ENCODE assay signal across 8 cellular contexts in the genomic region with DNA sequence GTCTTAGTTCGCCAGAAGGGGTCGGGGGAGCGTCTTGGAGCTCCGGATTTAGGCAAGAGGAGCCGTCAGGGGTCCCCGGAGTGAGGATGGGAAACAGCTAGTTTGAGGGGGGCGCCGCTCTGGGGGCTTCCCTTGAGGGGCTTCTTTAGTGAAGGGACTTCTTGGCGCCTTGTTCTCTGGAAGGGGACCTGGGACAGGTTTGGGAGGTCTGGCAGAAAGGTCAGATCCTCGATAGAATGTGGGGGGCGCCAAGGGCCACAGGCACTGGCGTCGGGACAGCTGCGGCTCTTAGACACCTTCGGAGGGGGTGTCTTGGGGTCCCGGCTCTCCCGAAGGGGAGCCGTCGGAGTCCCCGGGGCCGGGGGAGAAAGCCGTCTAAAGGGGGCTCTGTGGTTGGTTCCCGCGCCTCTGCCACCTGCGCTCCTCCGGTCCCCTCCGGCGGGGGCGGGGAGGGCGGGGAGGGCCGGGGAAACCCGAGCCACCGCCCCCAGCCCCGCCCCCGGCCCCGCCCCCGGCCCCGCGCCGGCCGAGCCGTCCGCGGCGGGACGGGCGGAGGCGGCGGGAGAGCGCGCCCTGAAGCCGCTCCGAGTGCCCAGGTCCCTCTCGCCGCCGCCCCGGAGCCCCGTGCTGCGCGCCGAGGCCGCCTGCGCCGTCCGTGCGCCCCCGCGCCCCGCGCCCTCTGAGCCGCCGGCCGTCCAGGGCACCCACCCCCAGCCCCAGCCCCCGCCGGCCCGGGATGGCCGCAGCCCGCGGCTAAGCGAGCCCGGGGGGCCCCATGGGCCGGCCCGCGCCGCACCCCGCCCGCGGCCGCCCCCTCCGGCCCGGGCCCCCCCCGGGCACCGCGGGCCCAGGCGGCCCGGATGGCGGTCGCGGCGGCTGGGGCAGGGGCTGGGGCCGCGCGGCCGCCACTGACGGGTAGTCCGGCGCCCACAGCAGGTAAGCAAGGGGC. TPM values are rescaled to one million over a fixed set of nuclear protein-coding genes. Genes with fewer than 3 reads are reported as not detected.
DNase-seq lines count a peak whose midpoint lies in the region; ATAC-seq, FAIRE-seq and TF ChIP-seq lines count a peak whose summit lies in the region.

A gene with protein sequence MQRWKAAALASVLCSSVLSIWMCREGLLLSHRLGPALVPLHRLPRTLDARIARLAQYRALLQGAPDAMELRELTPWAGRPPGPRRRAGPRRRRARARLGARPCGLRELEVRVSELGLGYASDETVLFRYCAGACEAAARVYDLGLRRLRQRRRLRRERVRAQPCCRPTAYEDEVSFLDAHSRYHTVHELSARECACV (plus strand): TSS at position 552 of the 949 bp plus-strand sequence. CDS start 19,099 bp downstream, outside the sequence.

- H3K27ac ChIP-seq in PC-3 (ENCODE audit: low read length) (no peak within 1 kb of the TSS), iPS-20b (ENCODE audit: low read length) (no peak within 1 kb of the TSS)

- no peaks in the 10 kb centered on the region for H4K20me1 ChIP-seq in PC-3 (ENCODE audit: low read length)

- H3K27ac Mint-ChIP-seq in activated naive CD4-positive, alpha-beta T cell treated with anti-CD3 and anti-CD28 coated beads, Interleukin-2, amount 50 U/mL, for 72 hours = peak within 1 kb of the TSS; percentile 40 to 74
- peak within 1 kb of the TSS; percentile 88 for H3K27ac Mint-ChIP-seq in stimulated activated effector memory CD8-positive, alpha-beta T cell treated with anti-CD3 and anti-CD28 coated beads, Interleukin-12 subunit alpha, Interleukin-12 subunit beta, amount 100 ng/mL, for 72 hours

- H3K27me3 ChIP-seq in PC-3 (ENCODE audit: low read length) (no peaks in the 10 kb centered on the region), iPS-20b (ENCODE audit: insufficient read depth, low read length) (peaks cover 34% of the 10 kb centered on the region)

- intact Hi-C loops in PC-3 (cut with micrococcal nuclease) = loop anchor here (2.0 to 5.0 kb wide), 2 partner anchors 88 to 218 kb away; no protein-coding TSS in a partner anchor

- TF ChIP-seq CTCF in PC-3 (conservative IDR thresholded peaks at IDR 0.05; ENCODE audit: low read depth, low read length) = no peak

- H3K4me1 ChIP-seq in PC-3 (ENCODE audit: insufficient read depth, low read length) (peaks cover 12% of the 10 kb centered on the region), iPS-20b (ENCODE audit: insufficient read depth, low read length) (no peaks in the 10 kb centered on the region; the same call in 1 of the 2 replicates)

- no peaks in the 10 kb centered on the region for H3K9me2 ChIP-seq in PC-3 (replicated peaks; ENCODE audit: low read length)

- DNase-seq in GM19239 (ENCODE audit: insufficient read length, low spot score) = peak; percentile 86
- DNase-seq in PC-3 = peak; percentile 57
- DNase-seq in activated naive CD4-positive, alpha-beta T cell treated with anti-CD3 and anti-CD28 coated beads, Interleukin-2, amount 50 U/mL, for 72 hours (ENCODE audit: low spot score in 2 of 2) = peak in 1 of 2 donors; percentile 47
- peak in 1 of 2 donors; percentile 68 for DNase-seq in stimulated activated effector memory CD8-positive, alpha-beta T cell treated with anti-CD3 and anti-CD28 coated beads, Interleukin-12 subunit alpha, Interleukin-12 subunit beta, amount 100 ng/mL, for 72 hours (ENCODE audit: low spot score in 2 of 2)
- no peak for DNase-seq in C1 segment of cervical spinal cord (lab: John Stamatoyannopoulos, UW)
- no peak for DNase-seq in amygdala (lab: John Stamatoyannopoulos, UW)

- H3K4me2 ChIP-seq in PC-3 (ENCODE audit: low read length) = peak within 1 kb of the TSS; percentile 85

- H3K4me1 Mint-ChIP-seq in stimulated activated effector memory CD8-positive, alpha-beta T cell treated with anti-CD3 and anti-CD28 coated beads, Interleukin-12 subunit alpha, Interleukin-12 subunit beta, amount 100 ng/mL, for 72 hours = peaks cover 29% of the 10 kb centered on the region

- H3K79me2 ChIP-seq in PC-3 (ENCODE audit: low read length) = no peaks in the 10 kb centered on the region

- H3K9me3 ChIP-seq in PC-3 (ENCODE audit: low read length) = no peaks in the 10 kb centered on the region
- H3K9me3 ChIP-seq in iPS-20b (ENCODE audit: insufficient read depth, low read depth, low read length) = no peaks in the 10 kb centered on the region

- H3K4me3 Mint-ChIP-seq in stimulated activated effector memory CD8-positive, alpha-beta T cell treated with anti-CD3 and anti-CD28 coated beads, Interleukin-12 subunit alpha, Interleukin-12 subunit beta, amount 100 ng/mL, for 72 hours = peak within 1 kb of the TSS; percentile 82

- FAIRE-seq in GM19239 (lab: Jason Lieb, UNC) = no peak

- H3K4me3 ChIP-seq in PC-3 (ENCODE audit: low read length) (peak within 1 kb of the TSS; percentile 58), iPS-20b (ENCODE audit: low read length) (peak within 1 kb of the TSS; percentile 58; the same call in 1 of the 2 replicates)

- peak; percentile 26 for ATAC-seq in PC-3
- peak; percentile 24 to 43 for ATAC-seq in activated naive CD4-positive, alpha-beta T cell treated with anti-CD3 and anti-CD28 coated beads, Interleukin-2, amount 50 U/mL, for 72 hours
- peak; percentile 4 for ATAC-seq in stimulated activated effector memory CD8-positive, alpha-beta T cell treated with anti-CD3 and anti-CD28 coated beads, Interleukin-12 subunit alpha, Interleukin-12 subunit beta, amount 100 ng/mL, for 72 hours
- ATAC-seq in HG03095 (IDR thresholded peaks at IDR 0.05; ENCODE audit: unreplicated experiment) = no peak

- H3F3A ChIP-seq in PC-3 (ENCODE audit: low read length, unreplicated experiment) = no peaks in the 10 kb centered on the region

- POLR2A ChIA-PET in PC-3 (lab: Charles Lee; ENCODE audit: unreplicated experiment) = interaction anchor here (0.6 kb wide), 2 partner anchors 19 to 293 kb away, joined by 3 read pairs; no protein-coding TSS in a partner anchor

- no TSS peak for BruUV-seq in PC-3 (replicated peaks; lab: Mats Ljungman, UMichigan)

- peak within 1 kb of the TSS; percentile 90 for H2AFZ ChIP-seq in PC-3 (ENCODE audit: low read length)

- H3K36me3 ChIP-seq in PC-3 (ENCODE audit: low read depth, low read length) = no peaks in the 10 kb centered on the region
- H3K36me3 ChIP-seq in iPS-20b (ENCODE audit: insufficient read depth, low read depth, low read length) = no peaks in the 10 kb centered on the region

- H3K9ac ChIP-seq in PC-3 (ENCODE audit: low read length) (0 out of 2 replicates have a peak within 1 kb of the TSS, but pooled peaks have one; percentile 44), iPS-20b (ENCODE audit: low read depth, low read length) (no peak within 1 kb of the TSS)

- no peaks in the 10 kb centered on the region for H3K36me3 Mint-ChIP-seq in activated naive CD4-positive, alpha-beta T cell treated with anti-CD3 and anti-CD28 coated beads, Interleukin-2, amount 50 U/mL, for 72 hours
- no peaks in the 10 kb centered on the region for H3K36me3 Mint-ChIP-seq in stimulated activated effector memory CD8-positive, alpha-beta T cell treated with anti-CD3 and anti-CD28 coated beads, Interleukin-12 subunit alpha, Interleukin-12 subunit beta, amount 100 ng/mL, for 72 hours

- CTCF ChIA-PET in PC-3 (lab: Charles Lee) = interaction anchor here (0.5 to 1.7 kb wide), 15 partner anchors 10 to 1573 kb away, joined by 3 to 27 read pairs (median 7); a partner anchor contains a TSS

- no peaks in the 10 kb centered on the region for H3K9me3 Mint-ChIP-seq in activated naive CD4-positive, alpha-beta T cell treated with anti-CD3 and anti-CD28 coated beads, Interleukin-2, amount 50 U/mL, for 72 hours
- no peaks in the 10 kb centered on the region for H3K9me3 Mint-ChIP-seq in stimulated activated effector memory CD8-positive, alpha-beta T cell treated with anti-CD3 and anti-CD28 coated beads, Interleukin-12 subunit alpha, Interleukin-12 subunit beta, amount 100 ng/mL, for 72 hours

RNA-seq across cellular contexts. Expression of the gene that starts here (rescaled TPM):
- 3.9 and 8.8 TPM in 2 replicates for total RNA-seq in PC-3 (2014; rRNA removed)
- total RNA-seq in activated naive CD4-positive, alpha-beta T cell treated with anti-CD3 and anti-CD28 coated beads, Interleukin-2, amount 50 U/mL, for 72 hours = 1 to 10 TPM; 1.1 to 2.1 TPM

Comparison
In these comparisons a context has a peak if more than half of its experiments do, and no peak if none do; other contexts are left out.
1. DNase-seq: peak in GM19239 (single experiment) and PC-3 (single experiment); none in C1 segment of cervical spinal cord (0 of 14) and amygdala (0 of 56).